ENCODE assay signal across 8 cellular contexts in genomic region chr17:4583796-4584124, GRCh38. TPM values are rescaled to one million over a fixed set of nuclear protein-coding genes. Genes with fewer than 3 reads are reported as not detected.
DNase-seq lines count a peak whose midpoint lies in the region; ATAC-seq and TF ChIP-seq lines count a peak whose summit lies in the region.

No MANE protein-coding gene starts in this region.

- no peaks in the 10 kb centered on the region for H3K79me2 ChIP-seq in fibroblast of lung (ENCODE audit: control insufficient read depth, insufficient read depth, low read length)

- H3K9me3 Mint-ChIP-seq in neural crest cell = no peaks in the 10 kb centered on the region

- DNase-seq in SIG-M5 treated with dmso at 0.1 percent for 504 hours (lab: John Stamatoyannopoulos, UW; ENCODE audit: unreplicated experiment) (peak; percentile 34), SIG-M5 (lab: John Stamatoyannopoulos, UW) (no peak), RWPE2 (ENCODE audit: low spot score) (no peak), fibroblast of lung (ENCODE audit: low read depth in 2 of 2) (no peak), neural crest cell (ENCODE audit: low read depth, low spot score) (peak; percentile 44), GM10248 (ENCODE audit: extremely low spot score) (no peak)

- H3K4me3 ChIP-seq in RWPE2 (ENCODE audit: severe bottlenecking) = no peak overlapping the region
- H3K4me3 ChIP-seq in fibroblast of lung (replicated peaks in 1 of 4; ENCODE audit: control extremely low read depth in 1 of 4, insufficient read depth in 1 of 4, low read depth in 3 of 4, low read length in 4 of 4) = peak overlapping the region in 1 of 4 experiments; percentile 42

- H3K9me3 ChIP-seq in RWPE2 (ENCODE audit: severe bottlenecking) = no peaks in the 10 kb centered on the region
- no peaks in the 10 kb centered on the region for H3K9me3 ChIP-seq in fibroblast of lung (ENCODE audit: control insufficient read depth, insufficient read depth, low read depth, low read length)

- POLR2A ChIA-PET in GM10248 (lab: Yijun Ruan, JAX) = no interaction called here

- no peak overlapping the region for H3K9ac ChIP-seq in fibroblast of lung (ENCODE audit: insufficient read depth, low read length)

- no peaks in the 10 kb centered on the region for H3K36me3 ChIP-seq in RWPE2 (ENCODE audit: low read depth)
- H3K36me3 ChIP-seq in fibroblast of lung (ENCODE audit: control insufficient read depth, insufficient read depth, low read length) = no peaks in the 10 kb centered on the region

- peaks cover 11% of the 10 kb centered on the region for H3K4me1 Mint-ChIP-seq in neural crest cell

- H2AFZ ChIP-seq in fibroblast of lung (ENCODE audit: low read length) = no peak overlapping the region

- H4K20me1 ChIP-seq in fibroblast of lung (ENCODE audit: control insufficient read depth, extremely low read depth, insufficient read depth, low read length) = no peaks in the 10 kb centered on the region

- ATAC-seq in RWPE2 (ENCODE audit: low read depth) (peak; percentile 30; the same call in 2 of the 3 replicates), GM21447 (IDR thresholded peaks at IDR 0.05; ENCODE audit: unreplicated experiment) (no peak), GM21528 (IDR thresholded peaks at IDR 0.05; ENCODE audit: low FRiP score, unreplicated experiment) (no peak)

- CTCF ChIA-PET in GM10248 (lab: Yijun Ruan, JAX) = interaction anchor here (1.3 to 1.9 kb wide), 2 partner anchors 17 to 19 kb away, joined by 6 to 7 read pairs; no protein-coding TSS in a partner anchor

- no peaks in the 10 kb centered on the region for H3K4me1 ChIP-seq in RWPE2 (ENCODE audit: insufficient read depth, poor library complexity, severe bottlenecking)
- no peaks in the 10 kb centered on the region for H3K4me1 ChIP-seq in fibroblast of lung (ENCODE audit: control insufficient read depth, extremely low read depth, insufficient read depth, low read length)

- peak overlapping the region; percentile 90 for H3K4me3 Mint-ChIP-seq in neural crest cell

- H3K27me3 Mint-ChIP-seq in neural crest cell (ENCODE audit: low read depth) = peaks cover 40% of the 10 kb centered on the region

- H3K27ac ChIP-seq in RWPE2 (ENCODE audit: poor library complexity, severe bottlenecking) (no peak overlapping the region), fibroblast of lung (ENCODE audit: insufficient read depth, low read length) (no peak overlapping the region)

- no peak overlapping the region for H3K27ac Mint-ChIP-seq in neural crest cell (ENCODE audit: unreplicated experiment)

- H3K36me3 Mint-ChIP-seq in neural crest cell (ENCODE audit: low read depth) = no peaks in the 10 kb centered on the region

- H3K27me3 ChIP-seq in RWPE2 (ENCODE audit: insufficient read depth, poor library complexity, severe bottlenecking) (peaks cover 50% of the 10 kb centered on the region), fibroblast of lung (ENCODE audit: control insufficient read depth, insufficient read depth, low read length) (peaks cover 28% of the 10 kb centered on the region)

- no peak overlapping the region for H3K4me2 ChIP-seq in fibroblast of lung (ENCODE audit: extremely low read depth, insufficient read depth, low read length)

- TF ChIP-seq CTCF in RWPE2 (IDR thresholded peaks at IDR 0.05; ENCODE audit: poor library complexity, severe bottlenecking) = peak; percentile 16
- peak; percentile 21 to 51 for TF ChIP-seq CTCF in fibroblast of lung (conservative IDR thresholded peaks at IDR 0.05 in 1 of 2, IDR thresholded peaks at IDR 0.05 in 1 of 2; ENCODE audit: low read depth in 1 of 2, low read length in 2 of 2)
- peak; percentile 68 for TF ChIP-seq CTCF in neural crest cell (conservative IDR thresholded peaks at IDR 0.05)
- no peak for TF ChIP-seq CTCF in GM10248 (IDR thresholded peaks at IDR 0.05; ENCODE audit: control extremely low read depth, extremely low read depth, low read depth, missing control alignments)

RNA-seq across cellular contexts. Expression of gene SMTNL2, which starts 0.6 kb away (rescaled TPM):
- total RNA-seq in fibroblast of lung = 0.99 and 1.5 TPM in 2 replicates
- 0.03 and 0.17 TPM in 2 replicates for polyA plus RNA-seq in fibroblast of lung
- polyA plus RNA-seq in fibroblast of lung (2012) = 0.33 TPM in 1 of 2 replicates, not detected in the other
- polyA minus RNA-seq in fibroblast of lung (ENCODE audit: low replicate concordance) = 2.3 TPM in 1 of 2 replicates, not detected in the other
- 1.1 and 1.4 TPM in 2 replicates for total RNA-seq in neural crest cell

RNA-seq across cellular contexts. Expression of gene GGT6, which starts 23.4 kb away (rescaled TPM):
- total RNA-seq in fibroblast of lung (not detected in 2 replicates), neural crest cell (not detected in 2 replicates)
- polyA plus RNA-seq in fibroblast of lung = not detected in 2 replicates
- polyA plus RNA-seq in fibroblast of lung (2012) = not detected in 2 replicates
- polyA minus RNA-seq in fibroblast of lung (ENCODE audit: low replicate concordance) = not detected in 2 replicates

RNA-seq across cellular contexts. Expression of gene MYBBP1A, which starts 28.6 kb away (rescaled TPM):
- 28.6 and 35.2 TPM in 2 replicates for total RNA-seq in fibroblast of lung
- 14.1 and 23.5 TPM in 2 replicates for polyA plus RNA-seq in fibroblast of lung
- 27.8 and 37.9 TPM in 2 replicates for polyA plus RNA-seq in fibroblast of lung (2012)
- 59.4 and 60.9 TPM in 2 replicates for polyA minus RNA-seq in fibroblast of lung (ENCODE audit: low replicate concordance)
- 67.0 and 69.3 TPM in 2 replicates for total RNA-seq in neural crest cell

RNA-seq across cellular contexts. Expression of gene ALOX15, which starts 57.7 kb away (rescaled TPM):
- not detected in 2 replicates for total RNA-seq in fibroblast of lung
- polyA plus RNA-seq in fibroblast of lung = not detected in 2 replicates
- polyA plus RNA-seq in fibroblast of lung (2012) = not detected in 2 replicates
- polyA minus RNA-seq in fibroblast of lung (ENCODE audit: low replicate concordance) = not detected in 2 replicates
- 0.33 and 0.41 TPM in 2 replicates for total RNA-seq in neural crest cell

Comparison
In these comparisons a context has a peak if more than half of its experiments do, and no peak if none do; other contexts are left out.
1. DNase-seq: peak in SIG-M5 treated with dmso at 0.1 percent for 504 hours (single experiment) and neural crest cell (single experiment); none in SIG-M5 (single experiment), RWPE2 (single experiment), fibroblast of lung (0 of 2) and GM10248 (single experiment).